In the genomic region with DNA sequence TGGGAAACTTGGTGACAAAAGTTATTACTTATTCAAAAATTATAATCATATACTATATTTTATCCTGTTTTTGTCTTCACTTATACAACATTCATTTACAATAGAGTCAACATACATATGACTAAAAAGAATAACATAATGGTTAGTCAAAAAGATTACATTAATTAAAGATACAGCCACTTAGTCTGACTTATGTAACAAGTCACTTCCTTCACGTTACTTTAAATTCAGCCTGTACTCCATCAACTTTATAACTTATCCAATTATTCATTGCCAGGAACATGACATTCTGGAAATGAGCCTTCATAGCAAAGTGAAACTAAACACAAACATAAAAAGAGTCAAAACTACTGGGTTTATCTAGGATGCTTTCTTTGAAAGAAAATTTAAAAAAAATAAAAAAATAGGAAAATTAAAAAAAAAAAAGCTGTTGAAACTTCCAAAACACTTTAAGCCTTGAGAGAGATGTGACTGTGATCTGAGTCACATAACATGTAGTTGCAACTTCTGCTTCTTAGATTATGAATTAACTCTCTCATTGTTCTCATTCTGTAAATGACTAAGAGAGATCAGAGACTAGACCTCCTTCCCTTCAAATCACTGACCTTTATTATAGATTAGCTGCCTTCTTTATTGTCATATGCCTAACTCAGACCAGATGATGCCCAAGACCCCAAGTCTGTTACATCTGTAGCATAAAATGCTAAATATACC, we compare ENCODE assay signal across 19 cellular contexts.
DNase-seq lines count a peak whose midpoint lies in the region; ATAC-seq, FAIRE-seq and TF ChIP-seq lines count a peak whose summit lies in the region.
"Had no signal": no experiment of that assay in that cellular context is flagged by ENCODE, and none has a peak within 500 bp of the region (broad histone marks: within the 10 kb centered on the region; RNA-seq: fewer than 3 reads in every experiment).

No MANE protein-coding gene starts in this region.

- no peak for FAIRE-seq in urothelium cell line (lab: Jason Lieb, UNC)
- FAIRE-seq in pancreas (lab: Jason Lieb, UNC), result no peak
- FAIRE-seq: A204.1 had no signal

- H3K4me1 ChIP-seq in pancreas, result peaks cover 0 to 6% (median 3%) of the 10 kb centered on the region in 3 donors
- H3K4me1 ChIP-seq: gastrocnemius medialis, sigmoid colon had no signal

- DNase-seq in AG10803 (ENCODE audit: low read depth), result peak; percentile 26
- DNase-seq in HS-5 (ENCODE audit: low read depth), result peak; percentile 41
- DNase-seq in stimulated activated CD4-positive, alpha-beta T cell treated with anti-CD3 and anti-CD28 coated beads, Interleukin-15, amount 100 ng/mL, for 24 hours, result no peak
- no peak for DNase-seq in Kasumi-1 (lab: John Stamatoyannopoulos, UW)
- DNase-seq in urothelium cell line (ENCODE audit: low spot score), result no peak
- DNase-seq in pancreas, result no peak
- DNase-seq: activated CD4-positive, alpha-beta T cell treated with anti-CD3 and anti-CD28 coated beads, Interleukin-2, amount 50 U/mL, for 48 hours; activated effector memory CD4-positive, alpha-beta T cell treated with Interleukin-2 at 50 U/mL for 16 hours; central memory CD4-positive, alpha-beta T cell; gastrocnemius medialis; left cardiac atrium; NCI-H2171 treated with DMSO at 0.1 percent for 48 hours; PC-9; sigmoid colon; T-helper 2 cell had no signal

- H3K4me3 ChIP-seq in AG10803 (ENCODE audit: low read length), result no peak overlapping the region
- no peak overlapping the region for H3K4me3 ChIP-seq in pancreas
- H3K4me3 ChIP-seq: gastrocnemius medialis, PC-9, sigmoid colon had no signal

- H3K27me3 ChIP-seq in pancreas, result no peaks in the 10 kb centered on the region
- H3K27me3 ChIP-seq: gastrocnemius medialis, sigmoid colon had no signal

- WGBS in pancreas, 2 donors, result 52 to 71% methylated on average over 1 of the region's 1 CpG

- intact Hi-C loops in pancreas (cut with DNase I), result no loop called here

- peak; percentile 81 for ATAC-seq in GM21786 (IDR thresholded peaks at IDR 0.05; ENCODE audit: unreplicated experiment)
- ATAC-seq in esophagus mucosa, result peak; percentile 54
- ATAC-seq in pancreas, result no peak
- ATAC-seq: gastrocnemius medialis; left cardiac atrium; natural killer cell treated with Interleukin-12 subunit alpha and Interleukin-12 subunit beta and Interleukin-15 and Interleukin-18, amount 100 ng/mL, for 72 hours had no signal

- peaks cover 0 to 3% (median 0%) of the 10 kb centered on the region in 4 donors for H3K9me3 ChIP-seq in pancreas
- H3K9me3 ChIP-seq: gastrocnemius medialis, sigmoid colon had no signal

- TF ChIP-seq CTCF in AG10803 (conservative IDR thresholded peaks at IDR 0.05; ENCODE audit: low read length) (no peak), pancreas (IDR thresholded peaks at IDR 0.05) (no peak)

- no peak overlapping the region for H3K27ac ChIP-seq in pancreas
- H3K27ac ChIP-seq: gastrocnemius medialis, PC-9, sigmoid colon had no signal

- H3K36me3 ChIP-seq in pancreas, result no peaks in the 10 kb centered on the region
- H3K36me3 ChIP-seq: gastrocnemius medialis, sigmoid colon had no signal

Comparison
In these comparisons a context has a peak if more than half of its experiments do, and no peak if none do; other contexts are left out.
1. DNase-seq: peak in AG10803 (single experiment) and HS-5 (single experiment); none in stimulated activated CD4-positive, alpha-beta T cell treated with anti-CD3 and anti-CD28 coated beads, Interleukin-15, amount 100 ng/mL, for 24 hours (single experiment), Kasumi-1 (0 of 2), urothelium cell line (single experiment) and pancreas (0 of 6).
2. ATAC-seq: peak in GM21786 (single experiment) and esophagus mucosa (single experiment); none in pancreas (0 of 4).